In genomic region chr10:10854715-10855114, GRCh38 we compare ENCODE assay signal across 18 cellular contexts.
DNase-seq lines count a peak whose midpoint lies in the region; ATAC-seq and TF ChIP-seq lines count a peak whose summit lies in the region.
"Had no signal": no experiment of that assay in that cellular context is flagged by ENCODE, and none has a peak within 500 bp of the region (broad histone marks: within the 10 kb centered on the region; RNA-seq: fewer than 3 reads in every experiment).

No MANE protein-coding gene starts in this region.

- H3K27ac ChIP-seq in upper lobe of right lung (no peak overlapping the region), gastroesophageal sphincter (no peak overlapping the region)
- H3K27ac ChIP-seq: Peyer's patch, SJSA1 had no signal

- H3K4me3 ChIP-seq in GM06990 (replicated peaks; ENCODE audit: low read depth, low read length) (no peak overlapping the region), upper lobe of right lung (no peak overlapping the region), gastroesophageal sphincter (no peak overlapping the region)
- H3K4me3 ChIP-seq: Peyer's patch, SJSA1 had no signal

- peaks cover 0 to 1% (median 0%) of the 10 kb centered on the region in 9 donors for H3K9me3 Mint-ChIP-seq in naive thymus-derived CD8-positive, alpha-beta T cell
- H3K9me3 Mint-ChIP-seq: CD4-positive, CD25-positive, alpha-beta regulatory T cell had no signal

- peak; percentile 3 for DNase-seq in GM06990 (ENCODE audit: extremely low read depth, insufficient read length)
- DNase-seq in left kidney (ENCODE audit: low read depth, low spot score), result peak; percentile 74
- DNase-seq in upper lobe of right lung, result no peak
- DNase-seq in naive thymus-derived CD8-positive, alpha-beta T cell, result no peak
- DNase-seq in T-helper 9 cell, result no peak
- DNase-seq: Caco-2, GF-D8, KBM-7, NCI-H1105, NCI-H1694, Peyer's patch had no signal

- intact Hi-C loops in upper lobe of right lung (cut with DNase I), result no loop called here

- no peak for TF ChIP-seq EP300 in gastroesophageal sphincter (IDR thresholded peaks at IDR 0.05)

- H3K27me3 ChIP-seq in GM06990 (replicated peaks; ENCODE audit: control insufficient read depth, insufficient read depth, low read length) (no peaks in the 10 kb centered on the region), upper lobe of right lung (no peaks in the 10 kb centered on the region), gastroesophageal sphincter (no peaks in the 10 kb centered on the region)
- H3K27me3 ChIP-seq: Peyer's patch, SJSA1 had no signal

- no peaks in the 10 kb centered on the region for H3K9me3 ChIP-seq in upper lobe of right lung
- no peaks in the 10 kb centered on the region for H3K9me3 ChIP-seq in gastroesophageal sphincter
- H3K9me3 ChIP-seq: Caco-2, Peyer's patch, SJSA1 had no signal

- no peaks in the 10 kb centered on the region for H3K36me3 Mint-ChIP-seq in naive thymus-derived CD8-positive, alpha-beta T cell
- H3K36me3 Mint-ChIP-seq: CD4-positive, CD25-positive, alpha-beta regulatory T cell had no signal

- 84 to 100% methylated on average over 1 to 3 of the region's 4 CpGs for WGBS in gastroesophageal sphincter (ENCODE audit: low coverage in 1 of 2), 2 donors

- POLR2A ChIA-PET in naive thymus-derived CD8-positive, alpha-beta T cell (lab: Charles Lee), result no interaction called here

- H3K4me1 Mint-ChIP-seq in naive thymus-derived CD8-positive, alpha-beta T cell, result no peaks in the 10 kb centered on the region

- no peak for TF ChIP-seq CTCF in GM06990 (IDR thresholded peaks at IDR 0.05; ENCODE audit: insufficient read depth, low read length, poor library complexity, severe bottlenecking)
- no peak for TF ChIP-seq CTCF in upper lobe of right lung (IDR thresholded peaks at IDR 0.05)
- TF ChIP-seq CTCF in gastroesophageal sphincter (IDR thresholded peaks at IDR 0.05), result no peak

- H3K27me3 Mint-ChIP-seq in naive thymus-derived CD8-positive, alpha-beta T cell, result peaks cover 3 to 45% (median 11%) of the 10 kb centered on the region in 5 donors

- peak; percentile 27 for ATAC-seq in GM19351 (IDR thresholded peaks at IDR 0.05; ENCODE audit: unreplicated experiment)
- peak; percentile 17 for ATAC-seq in HG03103 (IDR thresholded peaks at IDR 0.05; ENCODE audit: low read depth, unreplicated experiment)
- ATAC-seq in upper lobe of right lung, result no peak
- no peak for ATAC-seq in naive thymus-derived CD8-positive, alpha-beta T cell
- ATAC-seq in gastroesophageal sphincter, result no peak
- ATAC-seq: HepG2 had no signal

- no peak for TF ChIP-seq POLR2A in gastroesophageal sphincter (IDR thresholded peaks at IDR 0.05)

- no peaks in the 10 kb centered on the region for H3K4me1 ChIP-seq in upper lobe of right lung
- peaks cover 0 to 4% (median 0%) of the 10 kb centered on the region in 3 donors for H3K4me1 ChIP-seq in gastroesophageal sphincter
- H3K4me1 ChIP-seq: Caco-2, Peyer's patch, SJSA1 had no signal

- no peak overlapping the region for H3K27ac Mint-ChIP-seq in naive thymus-derived CD8-positive, alpha-beta T cell
- H3K27ac Mint-ChIP-seq: B cell; CD4-positive, CD25-positive, alpha-beta regulatory T cell had no signal

- H3K36me3 ChIP-seq in GM06990 (ENCODE audit: control insufficient read depth, insufficient read depth, low read length) (no peaks in the 10 kb centered on the region), upper lobe of right lung (no peaks in the 10 kb centered on the region), gastroesophageal sphincter (no peaks in the 10 kb centered on the region)
- H3K36me3 ChIP-seq: Peyer's patch, SJSA1 had no signal

- H3K4me3 Mint-ChIP-seq in naive thymus-derived CD8-positive, alpha-beta T cell, result no peak overlapping the region
- H3K4me3 Mint-ChIP-seq: B cell; CD4-positive, CD25-positive, alpha-beta regulatory T cell had no signal

Comparison
In these comparisons a context has a peak if more than half of its experiments do, and no peak if none do; other contexts are left out.
1. DNase-seq: peak in GM06990 (single experiment) and left kidney (single experiment); none in upper lobe of right lung (single experiment), naive thymus-derived CD8-positive, alpha-beta T cell (0 of 10) and T-helper 9 cell (single experiment).
2. ATAC-seq: peak in GM19351 (single experiment) and HG03103 (single experiment); none in upper lobe of right lung (single experiment), naive thymus-derived CD8-positive, alpha-beta T cell (0 of 2) and gastroesophageal sphincter (single experiment).